In genomic region chr9:108468364-108468763, GRCh38 we compare ENCODE assay signal across 8 cellular contexts.
A peak's percentile ranks its signal among the peaks of the same experiment; 100 is the strongest.
DNase-seq lines count a peak whose midpoint lies in the region; TF ChIP-seq lines count a peak whose summit lies in the region.

No MANE protein-coding gene starts in this region.

- no peak for TF ChIP-seq POLR2A in erythroblast (IDR thresholded peaks at IDR 0.05; ENCODE audit: low read length)

- no peaks in the 10 kb centered on the region for H3K9me2 ChIP-seq in OCI-LY1 (ENCODE audit: low read depth, low read length)

- H3K27me3 ChIP-seq in OCI-LY1 (ENCODE audit: insufficient read depth, low read length): no peaks in the 10 kb centered on the region

- no peaks in the 10 kb centered on the region for H3K36me3 ChIP-seq in OCI-LY1 (ENCODE audit: insufficient read depth, low read length)

- TF ChIP-seq CTCF in HFFc6 (IDR thresholded peaks at IDR 0.05) (peak; percentile 83), OCI-LY1 (IDR thresholded peaks at IDR 0.05; ENCODE audit: low read length) (peak; percentile 59)

- no peak overlapping the region for H3K4me3 Mint-ChIP-seq in activated naive CD4-positive, alpha-beta T cell treated with anti-CD3 and anti-CD28 coated beads, Interleukin-2, amount 10 ng/mL, durations not matched to agents 7 days and 5 days
- peak overlapping the region; percentile 67; the same call in 1 of the 2 replicates for H3K4me3 Mint-ChIP-seq in HFFc6

- H3K79me2 ChIP-seq in OCI-LY1 (ENCODE audit: insufficient read depth, low read length): no peaks in the 10 kb centered on the region

- H3K27me3 Mint-ChIP-seq in activated naive CD4-positive, alpha-beta T cell treated with anti-CD3 and anti-CD28 coated beads, Interleukin-2, amount 10 ng/mL, durations not matched to agents 7 days and 5 days: no peaks in the 10 kb centered on the region
- peaks cover 1% of the 10 kb centered on the region for H3K27me3 Mint-ChIP-seq in HFFc6 (ENCODE audit: insufficient read depth)

- CTCF ChIA-PET in activated naive CD4-positive, alpha-beta T cell treated with anti-CD3 and anti-CD28 coated beads, Interleukin-2, amount 10 ng/mL, durations not matched to agents 7 days and 5 days (lab: Charles Lee): interaction anchor here (0.7 to 1.2 kb wide), 4 partner anchors 11 to 293 kb away, joined by 3 to 4 read pairs (median 3); no protein-coding TSS in a partner anchor

- no peak overlapping the region for H2AFZ ChIP-seq in OCI-LY1 (ENCODE audit: low read length)

- H3K9me3 Mint-ChIP-seq in activated naive CD4-positive, alpha-beta T cell treated with anti-CD3 and anti-CD28 coated beads, Interleukin-2, amount 10 ng/mL, durations not matched to agents 7 days and 5 days: peaks cover 3% of the 10 kb centered on the region
- H3K9me3 Mint-ChIP-seq in HFFc6: no peaks in the 10 kb centered on the region

- DNase-seq in activated naive CD4-positive, alpha-beta T cell treated with anti-CD3 and anti-CD28 coated beads, Interleukin-2, amount 10 ng/mL, durations not matched to agents 7 days and 5 days: peak; percentile 32
- no peak for DNase-seq in activated naive CD4-positive, alpha-beta T cell treated with Interleukin-2 at 50 U/mL for 16 hours
- peak; percentile 56 for DNase-seq in HFFc6
- DNase-seq in erythroblast (lab: John Stamatoyannopoulos, UW): peak; percentile 48 to 63
- peak; percentile 4 to 20 for DNase-seq in stimulated activated CD8-positive, alpha-beta memory T cell treated with anti-CD3 and anti-CD28 coated beads, Interleukin-2, amount 100 ng/mL, for 48 hours (ENCODE audit: low read depth in 2 of 2)
- DNase-seq in glomerular visceral epithelial cell (ENCODE audit: extremely low spot score): no peak
- no peak for DNase-seq in globus pallidus (ENCODE audit: low spot score)

- no peaks in the 10 kb centered on the region for H4K20me1 ChIP-seq in OCI-LY1 (ENCODE audit: insufficient read depth, low read length)

- no peak overlapping the region for H3K4me2 ChIP-seq in OCI-LY1 (ENCODE audit: low read length)

- H3K4me1 ChIP-seq in OCI-LY1 (ENCODE audit: insufficient read depth, low read length, severe bottlenecking): no peaks in the 10 kb centered on the region

- H3K9ac ChIP-seq in OCI-LY1 (ENCODE audit: low read length): no peak overlapping the region

- no peaks in the 10 kb centered on the region for H3K4me1 Mint-ChIP-seq in activated naive CD4-positive, alpha-beta T cell treated with anti-CD3 and anti-CD28 coated beads, Interleukin-2, amount 10 ng/mL, durations not matched to agents 7 days and 5 days
- peaks cover 52% of the 10 kb centered on the region for H3K4me1 Mint-ChIP-seq in HFFc6 (ENCODE audit: low read depth)

- H3K4me3 ChIP-seq in OCI-LY1 (ENCODE audit: low read depth, low read length, poor library complexity, severe bottlenecking): no peak overlapping the region

- no peaks in the 10 kb centered on the region for H3K9me3 ChIP-seq in OCI-LY1 (ENCODE audit: low read length)

- no peaks in the 10 kb centered on the region for H3K36me3 Mint-ChIP-seq in activated naive CD4-positive, alpha-beta T cell treated with anti-CD3 and anti-CD28 coated beads, Interleukin-2, amount 10 ng/mL, durations not matched to agents 7 days and 5 days
- peaks cover 5% of the 10 kb centered on the region for H3K36me3 Mint-ChIP-seq in HFFc6 (ENCODE audit: low read depth)

- no peaks in the 10 kb centered on the region for H3F3A ChIP-seq in OCI-LY1 (ENCODE audit: insufficient read depth, low read length)

- H3K27ac Mint-ChIP-seq in activated naive CD4-positive, alpha-beta T cell treated with anti-CD3 and anti-CD28 coated beads, Interleukin-2, amount 10 ng/mL, durations not matched to agents 7 days and 5 days: no peak overlapping the region
- H3K27ac Mint-ChIP-seq in HFFc6: peak overlapping the region; percentile 74

- H3K27ac ChIP-seq in OCI-LY1 (ENCODE audit: low read depth, low read length, poor library complexity, severe bottlenecking): no peak overlapping the region

Comparison
In these comparisons a context has a peak if more than half of its experiments do, and no peak if none do; other contexts are left out.
1. DNase-seq: peak in activated naive CD4-positive, alpha-beta T cell treated with anti-CD3 and anti-CD28 coated beads, Interleukin-2, amount 10 ng/mL, durations not matched to agents 7 days and 5 days (single experiment), HFFc6 (single experiment), erythroblast (2 of 2) and stimulated activated CD8-positive, alpha-beta memory T cell treated with anti-CD3 and anti-CD28 coated beads, Interleukin-2, amount 100 ng/mL, for 48 hours (2 of 2); none in activated naive CD4-positive, alpha-beta T cell treated with Interleukin-2 at 50 U/mL for 16 hours (single experiment), glomerular visceral epithelial cell (single experiment) and globus pallidus (single experiment).